In the genomic region with DNA sequence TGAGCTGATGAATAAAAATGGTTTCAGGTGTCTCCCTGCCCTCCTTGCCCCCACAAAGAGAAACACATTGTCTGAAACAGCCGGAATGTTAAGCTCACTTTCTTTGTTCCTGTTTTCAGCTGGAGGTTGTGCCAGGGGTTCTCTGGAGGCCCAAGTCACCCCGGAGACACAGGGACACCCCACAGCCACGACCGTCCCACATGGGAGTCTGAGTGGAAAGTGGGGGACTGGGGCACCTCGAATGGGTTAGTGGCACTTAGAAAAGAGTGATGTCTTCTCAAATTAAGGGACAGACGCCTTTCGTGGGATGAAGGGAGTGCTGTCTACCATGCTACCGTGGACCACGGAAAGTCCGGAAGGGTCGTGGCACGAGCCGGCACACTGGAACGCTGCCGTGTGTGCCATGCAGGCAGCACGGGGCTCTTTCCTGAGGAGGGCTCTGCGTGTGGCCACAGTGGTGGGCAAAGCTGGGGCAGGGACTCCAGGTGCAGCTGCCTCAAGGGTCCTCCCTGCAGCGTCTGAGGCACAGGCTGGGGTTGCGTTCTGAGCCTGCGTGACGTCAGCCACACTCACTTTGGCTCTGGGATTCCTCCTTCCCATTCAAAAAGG, we compare ENCODE assay signal across 1 cellular context.
TF ChIP-seq lines count a peak whose summit lies in the region.

No MANE protein-coding gene starts in this region.

TF ChIP-seq in HepG2, 621 proteins besides CTCF, POLR2A, EP300 and RAD21:
- TF ChIP-seq ISX (CRISPR knock-in tag; conservative IDR thresholded peaks at IDR 0.05), result no peak
- peak; percentile 78 for TF ChIP-seq CREB1 (IDR thresholded peaks at IDR 0.05)
- TF ChIP-seq CREB1 (CRISPR knock-in tag; IDR thresholded peaks at IDR 0.05), result no peak
